In genomic region chr4:117660668-117661067, GRCh38 we compare ENCODE assay signal across 16 cellular contexts.
A peak's percentile ranks its signal among the peaks of the same experiment; 100 is the strongest.
DNase-seq lines count a peak whose midpoint lies in the region; ATAC-seq and TF ChIP-seq lines count a peak whose summit lies in the region.
"Had no signal": no experiment of that assay in that cellular context is flagged by ENCODE, and none has a peak within 500 bp of the region (broad histone marks: within the 10 kb centered on the region; RNA-seq: fewer than 3 reads in every experiment).

No MANE protein-coding gene starts in this region.

- no peak overlapping the region for H2AFZ ChIP-seq in HCT116 (ENCODE audit: low read depth, low read length, poor library complexity, severe bottlenecking)

- ATAC-seq in HCT116 = no peak
- no peak for ATAC-seq in activated CD8-positive, alpha-beta T cell treated with anti-CD3 and anti-CD28 coated beads for 36 hours
- ATAC-seq in HG03280 (IDR thresholded peaks at IDR 0.05; ENCODE audit: unreplicated experiment) = no peak
- ATAC-seq: A549; CD8-positive, alpha-beta T cell had no signal

- DNase-seq in HCT116 (ENCODE audit: low read depth, low spot score) (no peak), NOMO-1 treated with dmso at 0.1 percent for 144 hours (lab: John Stamatoyannopoulos, UW; ENCODE audit: unreplicated experiment) (peak; percentile 15), endodermal cell (no peak), type B pancreatic cell (ENCODE audit: extremely low spot score, unreplicated experiment) (no peak), 8988T (no peak)
- no peak for DNase-seq in activated CD8-positive, alpha-beta T cell treated with anti-CD3 and anti-CD28 coated beads for 36 hours
- DNase-seq: CD8-positive, alpha-beta T cell; COR-L47; DMS53; GF-D8; HFFc6 had no signal

- H3K4me3 Mint-ChIP-seq in endodermal cell (no peak overlapping the region), type B pancreatic cell (no peak overlapping the region)
- H3K4me3 Mint-ChIP-seq in activated CD8-positive, alpha-beta T cell treated with anti-CD3 and anti-CD28 coated beads for 36 hours = no peak overlapping the region
- H3K4me3 Mint-ChIP-seq: CD14-positive monocyte; CD8-positive, alpha-beta T cell; HFFc6 had no signal

- H3K27ac ChIP-seq in HCT116 (ENCODE audit: low read depth, low read length) (no peak overlapping the region), endodermal cell (ENCODE audit: low read depth, low read length) (no peak overlapping the region)
- H3K27ac ChIP-seq: A549, HL-60 had no signal

- no peak overlapping the region for H3K4me3 ChIP-seq in HCT116 (replicated peaks in 1 of 2; ENCODE audit: low read depth in 1 of 2, low read length in 2 of 2)
- no peak overlapping the region for H3K4me3 ChIP-seq in endodermal cell (ENCODE audit: low read length)
- H3K4me3 ChIP-seq: A549, HAP-1 had no signal

- peaks cover 3% of the 10 kb centered on the region for H3K9me3 Mint-ChIP-seq in endodermal cell
- no peaks in the 10 kb centered on the region for H3K9me3 Mint-ChIP-seq in type B pancreatic cell
- H3K9me3 Mint-ChIP-seq in activated CD8-positive, alpha-beta T cell treated with anti-CD3 and anti-CD28 coated beads for 36 hours = peaks cover 1% of the 10 kb centered on the region

- no peaks in the 10 kb centered on the region for H3K4me1 ChIP-seq in HCT116 (ENCODE audit: control insufficient read depth in 1 of 2, insufficient read depth in 2 of 2, low read length in 2 of 2)
- H3K4me1 ChIP-seq in endodermal cell (ENCODE audit: control insufficient read depth, insufficient read depth, low read length) = no peaks in the 10 kb centered on the region
- H3K4me1 ChIP-seq: A549, HAP-1 had no signal

- H3K9me2 ChIP-seq in HCT116 (ENCODE audit: insufficient read depth) = no peaks in the 10 kb centered on the region

- H3K9me3 ChIP-seq in HCT116 (ENCODE audit: control insufficient read depth in 1 of 2, insufficient read depth in 1 of 2, low read depth in 1 of 2, low read length in 2 of 2) = no peaks in the 10 kb centered on the region
- no peaks in the 10 kb centered on the region for H3K9me3 ChIP-seq in endodermal cell (ENCODE audit: control insufficient read depth, low read length)
- H3K9me3 ChIP-seq: A549, HAP-1 had no signal

- intact Hi-C loops in HCT116 (cut with micrococcal nuclease) = no loop called here
- intact Hi-C loops in activated CD8-positive, alpha-beta T cell treated with anti-CD3 and anti-CD28 coated beads for 36 hours (cut with micrococcal nuclease) = no loop called here

- H3K27me3 Mint-ChIP-seq in endodermal cell (ENCODE audit: insufficient read depth) (no peaks in the 10 kb centered on the region), type B pancreatic cell (no peaks in the 10 kb centered on the region)
- H3K27me3 Mint-ChIP-seq in activated CD8-positive, alpha-beta T cell treated with anti-CD3 and anti-CD28 coated beads for 36 hours = no peaks in the 10 kb centered on the region

- WGBS in endodermal cell (ENCODE audit: insufficient coverage in 1 of 2, insufficient read length in 1 of 2), 2 experiments = no CpG with 5 or more reads among the region's 1 CpG

- no peaks in the 10 kb centered on the region for H3K27me3 ChIP-seq in HCT116 (ENCODE audit: insufficient read depth, low read length)
- no peaks in the 10 kb centered on the region for H3K27me3 ChIP-seq in endodermal cell (ENCODE audit: control insufficient read depth, insufficient read depth, low read length, poor library complexity, severe bottlenecking)

- H3K9ac ChIP-seq in HCT116 (ENCODE audit: low read length) (no peak overlapping the region), endodermal cell (ENCODE audit: extremely low read depth, low read length, poor library complexity, severe bottlenecking) (no peak overlapping the region)

- peak overlapping the region; percentile 20 for H3K27ac Mint-ChIP-seq in endodermal cell
- peak overlapping the region; percentile 28 for H3K27ac Mint-ChIP-seq in type B pancreatic cell
- H3K27ac Mint-ChIP-seq in activated CD8-positive, alpha-beta T cell treated with anti-CD3 and anti-CD28 coated beads for 36 hours = no peak overlapping the region
- H3K27ac Mint-ChIP-seq: CD14-positive monocyte; CD8-positive, alpha-beta T cell; HFFc6 had no signal

- CTCF ChIA-PET in HCT116 (lab: Charles Lee) = no interaction called here
- CTCF ChIA-PET in activated CD8-positive, alpha-beta T cell treated with anti-CD3 and anti-CD28 coated beads for 36 hours (lab: Charles Lee) = no interaction called here

- no peaks in the 10 kb centered on the region for H4K20me1 ChIP-seq in HCT116 (ENCODE audit: insufficient read depth)

- H3K79me2 ChIP-seq in HCT116 (ENCODE audit: insufficient read depth, low read length) = no peaks in the 10 kb centered on the region

- TF ChIP-seq RAD21 in HCT116 (IDR thresholded peaks at IDR 0.05; ENCODE audit: low read depth) = no peak

- H3K4me2 ChIP-seq in HCT116 (ENCODE audit: low read length) = no peak overlapping the region
- H3K4me2 ChIP-seq: A549 had no signal

- H3K36me3 Mint-ChIP-seq in endodermal cell (ENCODE audit: low read depth) (no peaks in the 10 kb centered on the region), type B pancreatic cell (no peaks in the 10 kb centered on the region)
- H3K36me3 Mint-ChIP-seq in activated CD8-positive, alpha-beta T cell treated with anti-CD3 and anti-CD28 coated beads for 36 hours (ENCODE audit: low read depth) = no peaks in the 10 kb centered on the region
- H3K36me3 Mint-ChIP-seq: CD14-positive monocyte; CD8-positive, alpha-beta T cell had no signal

- no TSS peak for BruUV-seq in HCT116 (replicated peaks; lab: Mats Ljungman, UMichigan)

- H3K4me1 Mint-ChIP-seq in endodermal cell = no peaks in the 10 kb centered on the region
- no peaks in the 10 kb centered on the region for H3K4me1 Mint-ChIP-seq in type B pancreatic cell (ENCODE audit: unreplicated experiment)
- H3K4me1 Mint-ChIP-seq in activated CD8-positive, alpha-beta T cell treated with anti-CD3 and anti-CD28 coated beads for 36 hours (ENCODE audit: low read depth) = no peaks in the 10 kb centered on the region
- H3K4me1 Mint-ChIP-seq: CD14-positive monocyte had no signal

- POLR2A ChIA-PET in HCT116 (lab: Charles Lee) = no interaction called here
- POLR2A ChIA-PET in activated CD8-positive, alpha-beta T cell treated with anti-CD3 and anti-CD28 coated beads for 36 hours (lab: Charles Lee) = no interaction called here

- H3K36me3 ChIP-seq in HCT116 (ENCODE audit: control insufficient read depth in 1 of 2, insufficient read depth in 2 of 2, low read length in 2 of 2) (no peaks in the 10 kb centered on the region), endodermal cell (ENCODE audit: control insufficient read depth, insufficient read depth, low read length) (no peaks in the 10 kb centered on the region)
- H3K36me3 ChIP-seq: HAP-1 had no signal

- TF ChIP-seq POLR2A in HCT116 (IDR thresholded peaks at IDR 0.05; ENCODE audit: borderline replicate concordance, extremely low read depth, insufficient read depth, insufficient read length) = no peak

- RAD21 ChIA-PET in HCT116 (lab: Charles Lee; ENCODE audit: low non-redundant PET in 1 of 2, low total read pairs in 2 of 2, uncharacterized antibody in 2 of 2, unreplicated experiment in 2 of 2) = no interaction called here

- no peak for TF ChIP-seq CTCF in HCT116 (IDR thresholded peaks at IDR 0.05 in 2 of 3, conservative IDR thresholded peaks at IDR 0.05 in 1 of 3; ENCODE audit: borderline replicate concordance in 1 of 3, insufficient read depth in 1 of 3, low read depth in 2 of 3, low read length in 2 of 3)
- TF ChIP-seq CTCF in endodermal cell (conservative IDR thresholded peaks at IDR 0.05) = no peak
- TF ChIP-seq CTCF in type B pancreatic cell (conservative IDR thresholded peaks at IDR 0.05) = no peak
- no peak for TF ChIP-seq CTCF in activated CD8-positive, alpha-beta T cell treated with anti-CD3 and anti-CD28 coated beads for 36 hours (IDR thresholded peaks at IDR 0.05)

TF ChIP-seq in HCT116, 20 proteins besides CTCF, POLR2A, EP300 and RAD21:
- TF ChIP-seq CBX3 (IDR thresholded peaks at IDR 0.05; ENCODE audit: low read depth) (no peak), CEBPB (IDR thresholded peaks at IDR 0.05; ENCODE audit: low read depth) (peak; percentile 52; the same call in 1 of the 2 replicates)
